In genomic region chr14:50093496-50093895, GRCh38 we compare ENCODE assay signal across 1 cellular context.
TF ChIP-seq lines count a peak whose summit lies in the region.

No MANE protein-coding gene starts in this region.

TF ChIP-seq in SK-N-SH treated with all-trans-retinoic acid at 6 μM for 48 hours, 23 proteins besides CTCF, POLR2A, EP300 and RAD21 (continued from another document):
- TF ChIP-seq OSR1 (CRISPR knock-in tag; IDR thresholded peaks at IDR 0.05) (no peak), ZFP30 (CRISPR knock-in tag; IDR thresholded peaks at IDR 0.05) (no peak), CSDC2 (CRISPR knock-in tag; IDR thresholded peaks at IDR 0.05) (no peak), GLIS3 (CRISPR knock-in tag; IDR thresholded peaks at IDR 0.05) (no peak), ESRRG (CRISPR knock-in tag; IDR thresholded peaks at IDR 0.05) (no peak), TSHZ2 (CRISPR knock-in tag; IDR thresholded peaks at IDR 0.05) (no peak)
